ENCODE assay signal across 8 cellular contexts in genomic region chr20:33810885-33811762, GRCh38. TPM values are rescaled to one million over a fixed set of nuclear protein-coding genes. Genes with fewer than 3 reads are reported as not detected.
DNase-seq lines count a peak whose midpoint lies in the region; ATAC-seq and TF ChIP-seq lines count a peak whose summit lies in the region.

TSS of gene CHMP4B (plus strand) at chr20:33811348. CDS start at chr20:33811469, 121 bp downstream.

- no peaks in the 10 kb centered on the region for H3K27me3 ChIP-seq in A673 (replicated peaks; ENCODE audit: insufficient read depth, low read depth, low read length, poor library complexity)
- no peaks in the 10 kb centered on the region for H3K27me3 ChIP-seq in breast epithelium

- TF ChIP-seq POLR2A in breast epithelium (IDR thresholded peaks at IDR 0.05), result peak; percentile 11

- TF ChIP-seq CTCF in A673 (conservative IDR thresholded peaks at IDR 0.05; ENCODE audit: low read depth, low read length) (no peak), VCaP (conservative IDR thresholded peaks at IDR 0.05) (no peak), breast epithelium (IDR thresholded peaks at IDR 0.05) (no peak)

- POLR2A ChIA-PET in A673 (lab: Charles Lee; ENCODE audit: low non-redundant PET), result interaction anchor here (0.5 kb wide), 1 partner anchor 194 kb away, joined by 5 read pairs; no protein-coding TSS in a partner anchor

- H3K9me3 ChIP-seq in A673 (ENCODE audit: low read depth, low read length, poor library complexity, severe bottlenecking) (no peaks in the 10 kb centered on the region), breast epithelium (no peaks in the 10 kb centered on the region), iPS-18c (ENCODE audit: control insufficient read depth, insufficient read depth, low read length) (no peaks in the 10 kb centered on the region)

- no peaks in the 10 kb centered on the region for H3K36me3 ChIP-seq in A673 (ENCODE audit: insufficient read depth, low read length, poor library complexity, severe bottlenecking)
- H3K36me3 ChIP-seq in breast epithelium, result no peaks in the 10 kb centered on the region

- H3K4me1 ChIP-seq in A673 (ENCODE audit: insufficient read depth, low read length, poor library complexity, severe bottlenecking), result peaks cover 8% of the 10 kb centered on the region
- peaks cover 4 to 13% of the 10 kb centered on the region in 2 donors for H3K4me1 ChIP-seq in breast epithelium

- CTCF ChIA-PET in A673 (lab: Charles Lee), result interaction anchor here (1.8 kb wide), 1 partner anchor 19 kb away, joined by 8 read pairs; no protein-coding TSS in a partner anchor

- H3K27ac ChIP-seq in A673 (ENCODE audit: low read depth, low read length, poor library complexity, severe bottlenecking), result peak within 1 kb of the TSS; percentile 89
- H3K27ac ChIP-seq in VCaP, result peak within 1 kb of the TSS; percentile 94
- H3K27ac ChIP-seq in breast epithelium, result peak within 1 kb of the TSS; percentile 95 to 99
- peak within 1 kb of the TSS; percentile 90 to 100 (median 98) for H3K27ac ChIP-seq in skin epidermis

- H3K4me3 ChIP-seq in A673 (ENCODE audit: low read depth, low read length, poor library complexity, severe bottlenecking) (peak within 1 kb of the TSS; percentile 91), breast epithelium (peak within 1 kb of the TSS; percentile 78 to 86 (median 80)), iPS-18c (ENCODE audit: insufficient read depth, low read depth, low read length) (peak within 1 kb of the TSS; percentile 88), skin epidermis (peak within 1 kb of the TSS; percentile 75 to 95 (median 88))

- intact Hi-C loops in A673 (cut with micrococcal nuclease; ENCODE audit: unreplicated experiment), result no loop called here
- intact Hi-C loops in breast epithelium (cut with DNase I; ENCODE audit: low total_unique reads), result no loop called here

- BruUV-seq in A673 (replicated peaks; lab: Mats Ljungman, UMichigan), result no TSS peak

- ATAC-seq in GM18868 (IDR thresholded peaks at IDR 0.05; ENCODE audit: unreplicated experiment), result peak; percentile 96
- ATAC-seq in HG03108 (IDR thresholded peaks at IDR 0.05; ENCODE audit: unreplicated experiment), result peak; percentile 92

- DNase-seq in A673 (ENCODE audit: low spot score) (peak; percentile 99), NCI-H2196 (lab: John Stamatoyannopoulos, UW; ENCODE audit: unreplicated experiment) (peak; percentile 97), breast epithelium (ENCODE audit: low spot score in 2 of 2) (peak; percentile 99)

RNA-seq across cellular contexts. Expression of gene CHMP4B, which starts in this region (rescaled TPM):
- total RNA-seq in A673 (2021) (68.5 and 68.9 TPM in 2 replicates), breast epithelium (100 to 1,000 TPM in 1 of 3 donors, 10 to 100 TPM in 2; 76.4 to 106 (median 95.4) TPM)

Comparison
In these comparisons a context has a peak if more than half of its experiments do, and no peak if none do; other contexts are left out.
1. Peak in every context shown above with its lines: DNase-seq, ATAC-seq, H3K4me3 ChIP-seq and H3K27ac ChIP-seq.